1 cellular context compared by ENCODE assay signal in the genomic region with DNA sequence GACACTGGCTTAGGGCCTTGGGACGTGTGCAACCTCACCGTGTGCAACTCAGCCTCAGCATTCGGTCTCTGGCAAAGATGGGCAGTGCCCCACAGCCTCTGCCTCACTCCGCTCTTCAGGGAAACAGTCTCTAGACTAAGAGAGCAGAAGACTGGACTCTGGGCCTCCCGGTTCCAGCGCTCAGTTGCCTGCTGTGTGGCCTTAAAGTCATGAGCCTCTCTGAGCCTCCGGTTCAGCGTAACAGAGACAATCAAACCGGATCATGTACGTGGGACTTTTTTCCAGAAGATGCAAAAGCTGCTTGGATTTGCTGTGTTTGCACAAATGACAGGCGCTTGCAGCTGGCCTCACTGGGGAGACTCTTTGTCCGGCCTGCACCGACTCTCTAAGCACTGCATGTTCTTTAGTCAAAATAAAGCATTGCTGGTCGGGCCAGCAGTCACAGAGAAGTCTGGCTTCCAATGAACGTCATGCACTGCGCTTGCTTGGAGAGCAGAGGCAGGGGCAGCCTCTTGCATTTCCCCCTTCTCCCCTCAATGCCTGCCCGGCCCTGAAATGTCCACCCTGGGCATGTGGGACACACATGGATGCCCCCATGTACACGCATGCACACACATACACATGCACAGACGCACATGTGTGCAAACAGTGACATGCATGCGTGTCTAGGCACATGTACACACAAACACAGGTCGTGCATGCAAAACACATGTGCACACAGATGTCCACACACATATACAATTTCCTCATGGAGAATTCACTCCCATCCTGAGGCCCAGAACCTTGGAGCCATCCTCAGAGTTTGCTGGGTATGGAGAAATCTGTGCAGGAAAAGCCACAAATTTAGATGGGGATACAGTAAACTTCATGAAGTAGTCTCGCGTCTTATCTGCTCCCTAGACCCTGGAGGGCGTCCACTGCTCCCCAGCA.
TF ChIP-seq lines count a peak whose summit lies in the region.

No MANE protein-coding gene starts in this region.

TF ChIP-seq in K562, 482 proteins besides CTCF, POLR2A, EP300 and RAD21:
- TF ChIP-seq ZNF316 (IDR thresholded peaks at IDR 0.05), result peak; percentile 21; the same call in 1 of the 2 replicates
- no peak for TF ChIP-seq MED1 (CRISPR knock-in tag; IDR thresholded peaks at IDR 0.05; ENCODE audit: borderline replicate concordance)
